Comparison of ENCODE assay signal across 31 cellular contexts in the genomic region with DNA sequence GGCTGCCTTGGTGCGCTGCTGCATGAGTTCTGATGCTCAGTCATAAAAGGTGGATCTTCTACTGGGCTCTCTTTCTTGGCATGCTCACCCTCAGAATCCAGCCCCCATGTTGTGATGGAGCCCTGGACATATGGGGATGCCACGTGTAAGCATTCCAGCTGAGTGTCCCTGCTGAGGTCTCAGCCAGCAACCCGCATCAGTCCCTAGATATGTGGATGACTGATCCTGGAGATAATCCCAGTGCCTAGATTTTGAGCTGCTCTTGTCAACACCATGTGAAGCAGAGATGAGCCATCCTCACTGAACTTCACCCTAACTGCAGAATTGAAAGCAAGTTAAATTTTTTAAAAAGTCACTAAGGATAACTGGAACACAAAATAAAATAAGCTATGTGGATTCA.
"Had no signal": no experiment of that assay in that cellular context is flagged by ENCODE, and none has a peak within 500 bp of the region (broad histone marks: within the 10 kb centered on the region; RNA-seq: fewer than 3 reads in every experiment).

No MANE protein-coding gene starts in this region.

- ATAC-seq: activated CD8-positive, alpha-beta T cell treated with anti-CD3 and anti-CD28 coated beads for 36 hours; activated naive CD4-positive, alpha-beta T cell treated with anti-CD3 and anti-CD28 coated beads, Interleukin-2, amount 50 U/mL, for 72 hours; activated T-cell treated with anti-CD3 and anti-CD28 coated beads, Interleukin-2, amount 50 U/mL, for 4 hours; activated T-cell treated with anti-CD3 and anti-CD28 coated beads, Interleukin-2, amount 50 U/mL, for 72 hours; activated T-helper 17 cell treated with anti-CD3 and anti-CD28 coated beads, Interleukin-2, amount 50 U/mL, for 72 hours; body of pancreas had no signal

- DNase-seq: activated B cell treated with CpG ODN at 0.5 μM for 24 hours; activated CD4-positive, alpha-beta memory T cell treated with anti-CD3 and anti-CD28 coated beads for 36 hours; activated CD4-positive, alpha-beta T cell treated with anti-CD3 and anti-CD28 coated beads for 4 hours; activated CD4-positive, alpha-beta T cell treated with anti-CD3 and anti-CD28 coated beads, Interleukin-2, amount 10 ng/mL, durations not matched to agents 24 days and 14 days; activated CD4-positive, alpha-beta T cell treated with anti-CD3 and anti-CD28 coated beads, Interleukin-2, amount 50 U/mL, for 1 hour; activated CD4-positive, alpha-beta T cell treated with anti-CD3 and anti-CD28 coated beads, Interleukin-2, amount 50 U/mL, for 4 hours; activated CD4-positive, CD25-positive, alpha-beta regulatory T cell treated with anti-CD3 and anti-CD28 coated beads, Interleukin-2, amount 50 U/mL, for 72 hours; activated CD8-positive, alpha-beta memory T cell treated with anti-CD3 and anti-CD28 coated beads, Interleukin-2, amount 50 U/mL, for 4 hours; activated CD8-positive, alpha-beta T cell treated with anti-CD3 and anti-CD28 coated beads for 36 hours; activated effector memory CD4-positive, alpha-beta T cell treated with anti-CD3 and anti-CD28 coated beads, Interleukin-2, amount 50 U/mL, for 16 hours; activated gamma-delta T cell treated with Interleukin-2 at 50 U/mL for 16 hours; activated naive CD4-positive, alpha-beta T cell; activated naive CD4-positive, alpha-beta T cell treated with anti-CD3 and anti-CD28 coated beads for 36 hours; activated naive CD4-positive, alpha-beta T cell treated with anti-CD3 and anti-CD28 coated beads, Interleukin-2, amount 50 U/mL, for 16 hours; activated naive CD8-positive, alpha-beta T cell treated with anti-CD3 and anti-CD28 coated beads for 36 hours; activated T-cell treated with anti-CD3 and anti-CD28 coated beads for 4 hours; activated T-cell treated with anti-CD3 and anti-CD28 coated beads, Interleukin-2, amount 50 U/mL, for 1 hour; activated T-cell treated with anti-CD3 and anti-CD28 coated beads, Interleukin-2, amount 50 U/mL, for 4 hours; activated T-cell treated with anti-CD3 and anti-CD28 coated beads, Interleukin-2, amount 50 U/mL, for 72 hours; adrenal gland; amniotic stem cell; aorta; body of pancreas; brain microvascular endothelial cell; central memory CD4-positive, alpha-beta T cell; T-helper 2 cell; T-helper 9 cell had no signal

- H3K27ac ChIP-seq: adrenal gland, body of pancreas, brain microvascular endothelial cell, breast epithelium, VCaP had no signal

- H3K27me3 ChIP-seq: adrenal gland, body of pancreas, brain microvascular endothelial cell, breast epithelium had no signal

- H3K4me1 ChIP-seq: adrenal gland, body of pancreas, breast epithelium had no signal

- H3K9me3 ChIP-seq: adrenal gland, body of pancreas, breast epithelium had no signal

- H3K36me3 ChIP-seq: adrenal gland, brain microvascular endothelial cell, breast epithelium had no signal

- H3K4me3 ChIP-seq: adrenal gland, body of pancreas, breast epithelium had no signal
